28 cellular contexts compared by ENCODE assay signal in genomic region chr3:194384569-194385001, GRCh38. TPM values are rescaled to one million over a fixed set of nuclear protein-coding genes. Genes with fewer than 3 reads are reported as not detected.
DNase-seq lines count a peak whose midpoint lies in the region; ATAC-seq, FAIRE-seq and TF ChIP-seq lines count a peak whose summit lies in the region.
"Had no signal": no experiment of that assay in that cellular context is flagged by ENCODE, and none has a peak within 500 bp of the region (broad histone marks: within the 10 kb centered on the region; RNA-seq: fewer than 3 reads in every experiment).

No MANE protein-coding gene starts in this region.

- H3K27me3 ChIP-seq in H7 (ENCODE audit: control insufficient read depth, insufficient read depth, low read length): no peaks in the 10 kb centered on the region
- H3K27me3 ChIP-seq in H1 (replicated peaks in 1 of 4; ENCODE audit: control insufficient read depth in 3 of 4, extremely low read depth in 1 of 4, insufficient read depth in 3 of 4, low read length in 3 of 4): peaks cover 0 to 2% (median 0%) of the 10 kb centered on the region in 4 experiments; a peak in 1 of 7 replicates
- H3K27me3 ChIP-seq in neuronal stem cell (ENCODE audit: control insufficient read depth in 3 of 3, insufficient read depth in 3 of 3, low read depth in 1 of 3, low read length in 3 of 3): peaks cover 0 to 6% (median 0%) of the 10 kb centered on the region in 3 experiments
- H3K27me3 ChIP-seq in breast epithelium: peaks cover 0 to 3% of the 10 kb centered on the region in 2 donors
- H3K27me3 ChIP-seq: BLaER1 had no signal

- H3K9ac ChIP-seq in H1 (replicated peaks in 1 of 4; ENCODE audit: extremely low read depth in 1 of 4, low read depth in 3 of 4, low read length in 3 of 4) (no peak overlapping the region), neuronal stem cell (ENCODE audit: low read depth, low read length, poor library complexity) (no peak overlapping the region)
- H3K9ac ChIP-seq: BLaER1 had no signal

- TF ChIP-seq POLR2A in H1 (IDR thresholded peaks at IDR 0.05; ENCODE audit: control extremely low read depth in 1 of 2, low read depth in 2 of 2, low read length in 2 of 2) (no peak), breast epithelium (IDR thresholded peaks at IDR 0.05) (no peak)

- TF ChIP-seq EP300 in H1 (IDR thresholded peaks at IDR 0.05; ENCODE audit: borderline replicate concordance in 1 of 2, low read depth in 2 of 2, low read length in 2 of 2): no peak

- H2BK20ac ChIP-seq in H1 (ENCODE audit: low read length): peak overlapping the region; percentile 43; the same call in 1 of the 2 replicates

- no peak overlapping the region for H4K5ac ChIP-seq in H1 (ENCODE audit: insufficient read length, low read depth, low read length)

- H3K4ac ChIP-seq in H1 (replicated peaks; ENCODE audit: insufficient read length, low read depth, low read length): no peak overlapping the region
- no peak overlapping the region for H3K4ac ChIP-seq in neuronal stem cell (ENCODE audit: low read length)

- H2BK15ac ChIP-seq in H1 (ENCODE audit: low read length) (peak overlapping the region; percentile 90; the same call in 1 of the 2 replicates), neuronal stem cell (ENCODE audit: low read length) (peak overlapping the region; percentile 3)

- no peaks in the 10 kb centered on the region for H3K23me2 ChIP-seq in H1 (ENCODE audit: low read depth, low read length)

- H3K9me3 ChIP-seq in HEK293 (ENCODE audit: control insufficient read depth, insufficient read depth, low read depth, low read length) (no peaks in the 10 kb centered on the region), H1 (ENCODE audit: insufficient read depth in 2 of 2, low read depth in 1 of 2, low read length in 1 of 2) (no peaks in the 10 kb centered on the region), neuronal stem cell (replicated peaks in 1 of 2; ENCODE audit: control insufficient read depth in 2 of 2, insufficient read depth in 1 of 2, low read depth in 1 of 2, low read length in 2 of 2) (peaks cover 2 to 5% of the 10 kb centered on the region in 2 donors), breast epithelium (no peaks in the 10 kb centered on the region)

- no peak overlapping the region for H3K56ac ChIP-seq in H1 (replicated peaks; ENCODE audit: insufficient read length, low read depth, low read length)

- CTCF ChIA-PET in HEK293 (lab: Yijun Ruan, JAX): no interaction called here
- CTCF ChIA-PET in H1 (lab: Charles Lee; ENCODE audit: partially characterized antibody): interaction anchor here (0.6 to 1.7 kb wide), 3 partner anchors 20 to 579 kb away, joined by 3 to 4 read pairs (median 4); no protein-coding TSS in a partner anchor
- CTCF ChIA-PET in RWPE1 (lab: Yijun Ruan, JAX): no interaction called here

- DNase-seq in H7 (peak; percentile 22), H1 (ENCODE audit: low read depth in 1 of 2, low spot score in 2 of 2) (peak in 1 of 2 experiments; percentile 34), neuronal stem cell (ENCODE audit: low spot score) (no peak), breast epithelium (ENCODE audit: low spot score in 2 of 2) (no peak), RWPE1 (ENCODE audit: low spot score) (no peak)
- DNase-seq: COR-L47, DMS 273 treated with DMSO at 0.1 percent for 48 hours, DMS79 treated with DMSO at 0.1 percent for 48 hours, GOT3, KBM-7, MM.1S, NCI-H1048, NCI-H1436, NCI-H187 treated with DMSO at 0.1 percent for 48 hours, NCI-H2107, NCI-H446 treated with DMSO at 0.1 percent for 48 hours, NCI-H526 treated with DMSO at 0.1 percent for 48 hours, OCI-M1, RPMI8226, SHP77 treated with DMSO at 0.1 percent for 48 hours had no signal

- no peak for TF ChIP-seq RAD21 in H1 (IDR thresholded peaks at IDR 0.05 in 1 of 2, conservative IDR thresholded peaks at IDR 0.05 in 1 of 2; ENCODE audit: low read depth in 2 of 2, low read length in 2 of 2)

- POLR2A ChIA-PET in HEK293 (lab: Yijun Ruan, JAX) (no interaction called here), H1 (lab: Charles Lee; ENCODE audit: partially characterized antibody) (no interaction called here), RWPE1 (lab: Yijun Ruan, JAX; ENCODE audit: low non-redundant PET) (no interaction called here)

- H2BK12ac ChIP-seq in H1 (ENCODE audit: low read depth, low read length) (peak overlapping the region; percentile 53; the same call in 1 of the 2 replicates), neuronal stem cell (ENCODE audit: low read length) (peak overlapping the region; percentile 27)

- H3K23ac ChIP-seq in H1 (ENCODE audit: insufficient read length) (no peak overlapping the region), neuronal stem cell (ENCODE audit: low read depth, low read length, poor library complexity) (peak overlapping the region; percentile 29)

- WGBS in H1 (ENCODE audit: extremely low coverage in 1 of 2, insufficient coverage in 1 of 2, insufficient read length in 1 of 2, insufficient replicate concordance in 2 of 2, low coverage in 1 of 2, low lambda C conversion rate in 2 of 2, missing lambda C conversion rate in 1 of 2), 2 experiments: 91% methylated on average over 12 of the region's 12 CpGs; no CpG with 5 or more reads in 1 of the 2 experiments
- no CpG with 5 or more reads among the region's 12 CpGs for WGBS in neuronal stem cell (ENCODE audit: extremely low coverage in 2 of 2, insufficient read length in 2 of 2, insufficient replicate concordance in 1 of 2), 2 donors

- ATAC-seq in GM21526 (IDR thresholded peaks at IDR 0.05; ENCODE audit: low FRiP score, unreplicated experiment) (no peak), GM18858 (IDR thresholded peaks at IDR 0.05; ENCODE audit: unreplicated experiment) (no peak)
- ATAC-seq: GM12878 had no signal

- no peaks in the 10 kb centered on the region for H4K20me1 ChIP-seq in H1 (replicated peaks in 1 of 2; ENCODE audit: control insufficient read depth in 1 of 2, insufficient read depth in 2 of 2, low read length in 2 of 2)
- H4K20me1 ChIP-seq: BLaER1 had no signal

- H4K91ac ChIP-seq in H1 (replicated peaks; ENCODE audit: insufficient read length, low read length) (no peak overlapping the region), neuronal stem cell (ENCODE audit: low read depth, low read length, poor library complexity) (no peak overlapping the region)

- no peak for FAIRE-seq in H1 (lab: Jason Lieb, UNC)
- FAIRE-seq: GM12878 had no signal

- H2BK120ac ChIP-seq in H1 (replicated peaks; ENCODE audit: low read depth, low read length) (no peak overlapping the region), neuronal stem cell (ENCODE audit: low read depth, low read length) (no peak overlapping the region)

- H3K4me2 ChIP-seq in H1 (ENCODE audit: insufficient read depth in 1 of 2, low read depth in 2 of 2, low read length in 2 of 2): no peak overlapping the region
- no peak overlapping the region for H3K4me2 ChIP-seq in neuronal stem cell (ENCODE audit: insufficient read depth, low read length, poor library complexity, severe bottlenecking)
- H3K4me2 ChIP-seq: BLaER1 had no signal

- no peaks in the 10 kb centered on the region for H3K36me3 ChIP-seq in H7 (replicated peaks; ENCODE audit: control insufficient read depth, insufficient read depth, low read length)
- H3K36me3 ChIP-seq in HEK293 (ENCODE audit: control insufficient read depth in 2 of 2, insufficient read depth in 1 of 2, low read length in 2 of 2): no peaks in the 10 kb centered on the region
- no peaks in the 10 kb centered on the region for H3K36me3 ChIP-seq in H1 (ENCODE audit: control insufficient read depth in 2 of 4, insufficient read depth in 4 of 4, low read length in 3 of 4)
- no peaks in the 10 kb centered on the region for H3K36me3 ChIP-seq in neuronal stem cell (replicated peaks in 1 of 2; ENCODE audit: control insufficient read depth in 2 of 2, insufficient read depth in 2 of 2, low read length in 2 of 2)
- no peaks in the 10 kb centered on the region for H3K36me3 ChIP-seq in breast epithelium
- H3K36me3 ChIP-seq: BLaER1 had no signal

- no peak overlapping the region for H3K4me3 ChIP-seq in H7 (ENCODE audit: insufficient read depth, low read depth, low read length)
- no peak overlapping the region for H3K4me3 ChIP-seq in HEK293 (ENCODE audit: low read depth, low read length)
- H3K4me3 ChIP-seq in H1 (ENCODE audit: extremely low read depth in 1 of 4, insufficient read depth in 2 of 4, low read depth in 3 of 4, low read length in 4 of 4): no peak overlapping the region
- H3K4me3 ChIP-seq in neuronal stem cell (ENCODE audit: low read length in 2 of 2): no peak overlapping the region
- H3K4me3 ChIP-seq in breast epithelium: no peak overlapping the region
- H3K4me3 ChIP-seq: BLaER1, GM12878, SK-N-MC had no signal

- H3K14ac ChIP-seq in H1 (ENCODE audit: insufficient read length): no peak overlapping the region
- no peak overlapping the region for H3K14ac ChIP-seq in neuronal stem cell (ENCODE audit: low read length)

- intact Hi-C loops in breast epithelium (cut with DNase I; ENCODE audit: low total_unique reads): no loop called here

- H2AFZ ChIP-seq in H1 (ENCODE audit: low read length): no peak overlapping the region
- H2AFZ ChIP-seq in neuronal stem cell (ENCODE audit: low read length): no peak overlapping the region

- no peaks in the 10 kb centered on the region for H3K4me1 ChIP-seq in HEK293 (ENCODE audit: control insufficient read depth, insufficient read depth, low read length)
- peaks cover 0 to 10% (median 6%) of the 10 kb centered on the region in 4 experiments; a peak in 6 of 7 replicates for H3K4me1 ChIP-seq in H1 (replicated peaks in 1 of 4; ENCODE audit: control insufficient read depth in 3 of 4, insufficient read depth in 4 of 4, low read length in 3 of 4)
- peaks cover 6 to 28% of the 10 kb centered on the region in 2 donors for H3K4me1 ChIP-seq in neuronal stem cell (ENCODE audit: control insufficient read depth in 2 of 2, insufficient read depth in 1 of 2, low read depth in 1 of 2, low read length in 2 of 2)
- H3K4me1 ChIP-seq in breast epithelium: no peaks in the 10 kb centered on the region

- H2BK5ac ChIP-seq in H1 (ENCODE audit: low read depth, low read length): no peak overlapping the region
- no peak overlapping the region for H2BK5ac ChIP-seq in neuronal stem cell (ENCODE audit: low read length)

- H3K79me1 ChIP-seq in H1 (ENCODE audit: low read depth, low read length) (no peaks in the 10 kb centered on the region), neuronal stem cell (ENCODE audit: low read depth, low read length) (no peaks in the 10 kb centered on the region)

- H2AK5ac ChIP-seq in H1 (ENCODE audit: low read depth, low read length) (no peak overlapping the region), neuronal stem cell (ENCODE audit: low read depth, low read length) (peak overlapping the region; percentile 72)

- H3K18ac ChIP-seq in H1 (ENCODE audit: extremely low read depth, low read length) (no peak overlapping the region), neuronal stem cell (ENCODE audit: low read length) (peak overlapping the region; percentile 23)

- H3K27ac ChIP-seq in HEK293 (ENCODE audit: extremely low read depth, low read depth, low read length) (no peak overlapping the region), H1 (ENCODE audit: low read depth, low read length) (no peak overlapping the region), neuronal stem cell (replicated peaks; ENCODE audit: low read length) (no peak overlapping the region), breast epithelium (no peak overlapping the region), RWPE1 (no peak overlapping the region)
- H3K27ac ChIP-seq: BLaER1, SK-N-MC had no signal

- peak overlapping the region; percentile 4; the same call in 1 of the 2 replicates for H4K8ac ChIP-seq in H1 (ENCODE audit: extremely low read depth, insufficient read depth, low read length)
- no peak overlapping the region for H4K8ac ChIP-seq in neuronal stem cell (ENCODE audit: low read depth, low read length)

- no peaks in the 10 kb centered on the region for H3K79me2 ChIP-seq in H1 (ENCODE audit: control insufficient read depth in 1 of 2, insufficient read depth in 2 of 2, low read length in 2 of 2)

- TF ChIP-seq CTCF in HEK293 (tag by site-specific recombination; IDR thresholded peaks at IDR 0.05) (no peak), H1 (IDR thresholded peaks at IDR 0.05; ENCODE audit: control extremely low read depth in 1 of 3, insufficient read depth in 1 of 3, low read depth in 1 of 3, low read length in 3 of 3) (no peak), breast epithelium (IDR thresholded peaks at IDR 0.05) (no peak), RWPE1 (conservative IDR thresholded peaks at IDR 0.05; ENCODE audit: low read depth) (no peak)

RNA-seq across cellular contexts. Expression of gene GP5, which starts 14.5 kb away (rescaled TPM):
- total RNA-seq in H7 (2014; rRNA removed; shearing (Covaris generic)): not detected in 2 replicates
- total RNA-seq in H1 (2021; fragmentation: NEBNext Ultra II Directional; extraction: Animal tissue kit (Norgen Biotek cat#: 25700)): 0.10 and 0.13 TPM in 2 replicates
- polyA plus RNA-seq in H1 (2011; rRNA removed): 0.05 and 0.14 TPM in 2 replicates
- 0.05 TPM for polyA plus RNA-seq in H1 (2011; cell fraction: cytosol; rRNA removed)
- 0.06 TPM for polyA plus RNA-seq in H1 (2011; cell fraction: nucleus; rRNA removed)
- polyA plus RNA-seq in H1 (2012, experiment 1 of 2): 0.05 to 0.10 TPM (median 0.07 TPM) in 3 of 4 replicates, not detected in the other
- 0.09 TPM for polyA plus RNA-seq in H1 (2012, experiment 2 of 2)
- 0.04 TPM for polyA plus RNA-seq in H1 (2013, experiment 1 of 2)
- polyA plus RNA-seq in H1 (2013, experiment 2 of 2): 0.02 TPM
- 0.07 and 0.13 TPM in 2 replicates for polyA minus RNA-seq in H1 (2011; rRNA and poly(A)+ RNA removed)
- not detected for polyA minus RNA-seq in H1 (2011; cell fraction: cytosol; rRNA and poly(A)+ RNA removed)
- polyA minus RNA-seq in H1 (2011; cell fraction: nucleus; rRNA and poly(A)+ RNA removed): 0.20 TPM
- 0.03 TPM for polyA plus RNA-seq in neuronal stem cell (2013, experiment 1 of 2)
- polyA plus RNA-seq in neuronal stem cell (2013, experiment 2 of 2): 0.01 TPM
- total RNA-seq in breast epithelium: under 1 TPM in 1 of 3 donors, not detected in 2; 0.16 TPM
- total RNA-seq: GM12878 had no signal
- polyA plus RNA-seq: GM12878 had no signal

RNA-seq across cellular contexts. Expression of gene LRRC15, which starts 15.0 kb away (rescaled TPM):
- total RNA-seq in H7 (2014; rRNA removed; shearing (Covaris generic)): 0.18 and 0.21 TPM in 2 replicates
- total RNA-seq in H1 (2021; fragmentation: NEBNext Ultra II Directional; extraction: Animal tissue kit (Norgen Biotek cat#: 25700)): 0.37 and 0.40 TPM in 2 replicates
- 0.15 and 0.17 TPM in 2 replicates for polyA plus RNA-seq in H1 (2011; rRNA removed)
- 0.08 TPM for polyA plus RNA-seq in H1 (2011; cell fraction: cytosol; rRNA removed)
- 0.19 TPM for polyA plus RNA-seq in H1 (2011; cell fraction: nucleus; rRNA removed)
- 0.11 to 0.16 TPM (median 0.16 TPM) in 3 of 4 replicates, not detected in the other for polyA plus RNA-seq in H1 (2012, experiment 1 of 2)
- polyA plus RNA-seq in H1 (2012, experiment 2 of 2): 0.07 TPM
- polyA plus RNA-seq in H1 (2013, experiment 1 of 2): 0.34 TPM
- 0.42 TPM for polyA plus RNA-seq in H1 (2013, experiment 2 of 2)
- polyA minus RNA-seq in H1 (2011; rRNA and poly(A)+ RNA removed): 0.17 and 0.32 TPM in 2 replicates
- not detected for polyA minus RNA-seq in H1 (2011; cell fraction: cytosol; rRNA and poly(A)+ RNA removed)
- 0.10 TPM for polyA minus RNA-seq in H1 (2011; cell fraction: nucleus; rRNA and poly(A)+ RNA removed)
- polyA plus RNA-seq in neuronal stem cell (2013, experiment 1 of 2): 0.01 TPM
- 0.01 TPM for polyA plus RNA-seq in neuronal stem cell (2013, experiment 2 of 2)
- total RNA-seq in breast epithelium: under 1 TPM; 0.15 to 0.48 (median 0.33) TPM
- total RNA-seq: A673; CD4-positive, alpha-beta T cell; GM12878 had no signal
- polyA plus RNA-seq: GM12878 had no signal

RNA-seq across cellular contexts. Expression of gene CPN2, which starts 33.5 kb away (rescaled TPM):
- total RNA-seq in H7 (2014; rRNA removed; shearing (Covaris generic)): 0.21 TPM in 1 of 2 replicates, not detected in the other
- not detected in 2 replicates for total RNA-seq in H1 (2021; fragmentation: NEBNext Ultra II Directional; extraction: Animal tissue kit (Norgen Biotek cat#: 25700))
- polyA plus RNA-seq in H1 (2011; rRNA removed): 0.03 TPM in 1 of 2 replicates, not detected in the other
- polyA plus RNA-seq in H1 (2011; cell fraction: cytosol; rRNA removed): not detected
- polyA plus RNA-seq in H1 (2011; cell fraction: nucleus; rRNA removed): not detected
- 0.12 TPM in 1 of 4 replicates, not detected in the others for polyA plus RNA-seq in H1 (2012, experiment 1 of 2)
- not detected for polyA plus RNA-seq in H1 (2012, experiment 2 of 2)
- 0.02 TPM for polyA plus RNA-seq in H1 (2013, experiment 1 of 2)
- 0.02 TPM for polyA plus RNA-seq in H1 (2013, experiment 2 of 2)
- not detected in 2 replicates for polyA minus RNA-seq in H1 (2011; rRNA and poly(A)+ RNA removed)
- not detected for polyA minus RNA-seq in H1 (2011; cell fraction: cytosol; rRNA and poly(A)+ RNA removed)
- not detected for polyA minus RNA-seq in H1 (2011; cell fraction: nucleus; rRNA and poly(A)+ RNA removed)
- polyA plus RNA-seq in neuronal stem cell (2013, experiment 1 of 2): not detected
- polyA plus RNA-seq in neuronal stem cell (2013, experiment 2 of 2): not detected
- under 1 TPM in 1 of 3 donors, not detected in 2; 0.16 TPM for total RNA-seq in breast epithelium
- total RNA-seq: A673; CD4-positive, alpha-beta T cell; GM12878 had no signal
- polyA plus RNA-seq: GM12878 had no signal
